In the genomic region with DNA sequence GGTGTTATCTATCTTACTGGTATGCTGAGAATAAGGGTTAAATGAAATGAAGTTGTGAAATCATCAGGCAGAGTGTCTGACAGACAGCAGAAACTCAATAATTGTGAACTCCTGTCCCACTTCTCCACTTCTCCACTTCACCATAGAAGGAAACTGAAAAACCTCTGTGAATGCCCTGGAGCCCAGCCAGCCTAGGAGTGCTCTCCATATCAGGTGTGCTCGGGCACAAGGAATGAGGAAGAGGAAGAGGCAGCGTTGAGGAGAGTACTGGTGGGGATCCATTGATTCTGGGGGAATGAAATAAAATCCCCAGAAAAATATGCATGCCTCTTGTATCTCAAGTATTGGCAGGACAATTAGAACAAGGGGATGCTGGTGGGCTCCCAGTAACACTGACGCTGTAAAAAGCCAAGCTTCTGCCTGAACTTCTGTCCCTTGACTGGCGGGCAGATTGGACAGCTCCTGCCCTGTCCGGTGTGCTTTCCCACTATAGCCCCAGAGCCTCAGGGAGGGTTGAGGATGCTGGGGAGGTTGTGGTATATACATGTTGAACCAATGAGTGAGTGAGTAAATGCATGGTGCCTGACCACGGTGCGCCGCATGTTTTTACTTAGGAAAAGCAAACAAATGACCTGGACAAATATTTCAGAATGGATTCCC, we compare ENCODE assay signal across 16 cellular contexts. TPM values are rescaled to one million over a fixed set of nuclear protein-coding genes. Genes with fewer than 3 reads are reported as not detected.
DNase-seq lines count a peak whose midpoint lies in the region; ATAC-seq, FAIRE-seq and TF ChIP-seq lines count a peak whose summit lies in the region.
"Had no signal": no experiment of that assay in that cellular context is flagged by ENCODE, and none has a peak within 500 bp of the region (broad histone marks: within the 10 kb centered on the region; RNA-seq: fewer than 3 reads in every experiment).

No MANE protein-coding gene starts in this region.

- no peak overlapping the region for H2BK120ac ChIP-seq in trophoblast cell (ENCODE audit: insufficient read depth, low read length, poor library complexity)

- peaks cover 2% of the 10 kb centered on the region for H3K79me2 ChIP-seq in trophoblast cell (ENCODE audit: control insufficient read depth, insufficient read depth, low read length, poor library complexity)

- H3K4ac ChIP-seq in trophoblast cell (ENCODE audit: low read depth, low read length) = no peak overlapping the region

- no peak overlapping the region for H3K18ac ChIP-seq in trophoblast cell (ENCODE audit: low read length)

- no peak for TF ChIP-seq CTCF in foreskin fibroblast (IDR thresholded peaks at IDR 0.05; ENCODE audit: low read depth, low read length)

- H3K36me3 ChIP-seq in trophoblast cell (ENCODE audit: control insufficient read depth in 1 of 2, insufficient read depth in 2 of 2, low read length in 2 of 2) = no peaks in the 10 kb centered on the region

- H3K23ac ChIP-seq in trophoblast cell (ENCODE audit: low read length) = no peak overlapping the region

- DNase-seq in DMS79 treated with DMSO at 0.1 percent for 48 hours (lab: John Stamatoyannopoulos, UW) = peak; percentile 81
- peak; percentile 66 for DNase-seq in NCI-H2029 (lab: John Stamatoyannopoulos, UW)
- peak; percentile 36 for DNase-seq in SKM-1 treated with dmso at 0.1 percent for 144 hours (lab: John Stamatoyannopoulos, UW; ENCODE audit: unreplicated experiment)
- DNase-seq in trophoblast cell = peak in 1 of 2 donors; percentile 7
- DNase-seq in RCC 7860 (ENCODE audit: low spot score) = no peak
- DNase-seq in foreskin fibroblast = no peak
- DNase-seq: activated CD4-positive, alpha-beta T cell treated with anti-CD3 and anti-CD28 coated beads for 48 hours; CD4-positive, alpha-beta memory T cell; cortex of kidney; naive B cell; NCI-H2081; NCI-H748 treated with DMSO at 0.1 percent for 48 hours; stimulated activated CD4-positive, alpha-beta T cell treated with anti-CD3 and anti-CD28 coated beads, Interleukin-4, amount 100 ng/mL, for 24 hours had no signal

- peaks cover 16 to 22% of the 10 kb centered on the region in 2 experiments for H3K4me1 ChIP-seq in trophoblast cell (ENCODE audit: control insufficient read depth in 1 of 2, insufficient read depth in 2 of 2, low read length in 2 of 2)

- no peaks in the 10 kb centered on the region for H3K27me3 ChIP-seq in trophoblast cell (ENCODE audit: insufficient read depth, low read length)

- H2BK5ac ChIP-seq in trophoblast cell (ENCODE audit: low read depth, low read length, poor library complexity) = no peak overlapping the region

- H3K79me1 ChIP-seq in trophoblast cell (ENCODE audit: low read length) = peaks cover 11% of the 10 kb centered on the region

- no peak overlapping the region for H3K27ac ChIP-seq in trophoblast cell (ENCODE audit: low read depth, low read length)

- H3K9ac ChIP-seq in trophoblast cell (ENCODE audit: low read length) = no peak overlapping the region

- FAIRE-seq in RCC 7860 (lab: Jason Lieb, UNC) = no peak
- FAIRE-seq: endothelial cell of umbilical vein had no signal

- no peak overlapping the region for H4K8ac ChIP-seq in trophoblast cell (ENCODE audit: low read depth, low read length)

- WGBS in trophoblast cell (ENCODE audit: extremely low coverage, insufficient coverage, insufficient read length) = no CpG with 5 or more reads among the region's 8 CpGs

- H3K4me2 ChIP-seq in trophoblast cell (ENCODE audit: low read length) = no peak overlapping the region
- H3K4me2 ChIP-seq: smooth muscle cell had no signal

- H4K12ac ChIP-seq in trophoblast cell (ENCODE audit: low read depth, low read length) = no peak overlapping the region

- H3K4me3 ChIP-seq in trophoblast cell (ENCODE audit: low read depth, low read length) (no peak overlapping the region), foreskin fibroblast (ENCODE audit: low read depth in 1 of 2, low read length in 2 of 2) (no peak overlapping the region)
- H3K4me3 ChIP-seq: smooth muscle cell had no signal

- peak overlapping the region; percentile 0 for H4K91ac ChIP-seq in trophoblast cell (ENCODE audit: low read depth, low read length)

- H2BK12ac ChIP-seq in trophoblast cell (ENCODE audit: low read length) = no peak overlapping the region

- no peaks in the 10 kb centered on the region for H3K9me3 ChIP-seq in trophoblast cell (ENCODE audit: insufficient read depth, low read depth, low read length)

- H2AK5ac ChIP-seq in trophoblast cell (ENCODE audit: low read length) = no peak overlapping the region

- H3K14ac ChIP-seq in trophoblast cell (ENCODE audit: low read length) = no peak overlapping the region

- no peak for ATAC-seq in HG03460 (IDR thresholded peaks at IDR 0.05; ENCODE audit: unreplicated experiment)

- H2AFZ ChIP-seq in trophoblast cell (ENCODE audit: insufficient read depth, low read length, poor library complexity) = no peak overlapping the region

RNA-seq across cellular contexts. Expression of a gene that starts 47.7 kb away (rescaled TPM):
- 39.8 and 40.2 TPM in 2 replicates for polyA plus RNA-seq in trophoblast cell (2013)
- polyA plus RNA-seq: CD4-positive, alpha-beta memory T cell had no signal

Comparison
In these comparisons a context has a peak if more than half of its experiments do, and no peak if none do; other contexts are left out.
1. DNase-seq: peak in DMS79 treated with DMSO at 0.1 percent for 48 hours (single experiment), NCI-H2029 (single experiment) and SKM-1 treated with dmso at 0.1 percent for 144 hours (single experiment); none in RCC 7860 (single experiment) and foreskin fibroblast (0 of 2).